Comparison of ENCODE assay signal across 18 cellular contexts in the genomic region with DNA sequence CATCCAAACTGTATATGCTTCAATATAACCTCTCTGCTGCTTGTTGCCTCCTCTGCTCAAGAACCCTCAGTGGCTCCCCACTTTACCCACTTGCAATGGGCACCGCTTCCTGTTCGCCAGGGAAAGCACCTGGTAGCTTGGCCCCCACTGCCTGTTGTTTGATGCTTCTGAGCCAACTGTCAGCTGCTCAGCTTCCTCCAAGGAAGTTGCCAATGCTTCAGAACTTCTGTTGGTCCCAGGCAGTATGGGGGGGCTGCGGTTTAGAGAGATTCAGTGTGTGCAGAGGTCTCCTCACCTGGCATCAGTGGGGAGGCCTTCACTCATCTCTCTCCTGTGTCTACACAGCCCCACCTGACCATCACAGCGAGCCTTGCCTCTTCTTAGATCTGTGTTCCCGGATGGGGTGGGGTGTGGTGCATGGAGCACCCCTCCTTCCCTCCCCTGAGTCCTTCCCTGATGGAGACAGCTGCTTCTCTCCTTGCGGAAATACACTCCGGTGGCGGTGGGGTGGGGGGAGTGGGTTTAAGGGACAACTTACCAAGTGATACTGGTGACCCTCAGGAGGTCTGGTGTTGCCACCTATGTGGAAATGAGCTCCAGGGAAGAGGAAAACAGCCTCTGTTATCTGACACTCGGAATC.
A peak's percentile ranks its signal among the peaks of the same experiment; 100 is the strongest.
DNase-seq lines count a peak whose midpoint lies in the region; ATAC-seq and TF ChIP-seq lines count a peak whose summit lies in the region.
"Had no signal": no experiment of that assay in that cellular context is flagged by ENCODE, and none has a peak within 500 bp of the region (broad histone marks: within the 10 kb centered on the region; RNA-seq: fewer than 3 reads in every experiment).

No MANE protein-coding gene starts in this region.

- CTCF ChIA-PET in CD4-positive, alpha-beta T cell (lab: Charles Lee): no interaction called here

- POLR2A ChIA-PET in CD4-positive, alpha-beta T cell (lab: Charles Lee): interaction anchor here (1.4 kb wide), 1 partner anchor 326 kb away, joined by 3 read pairs; the partner anchor contains the start of genes FAM217B and PPP1R3D

- TF ChIP-seq EP300 in gastroesophageal sphincter (IDR thresholded peaks at IDR 0.05): no peak

- peak overlapping the region; percentile 73 for H3K4me2 ChIP-seq in BLaER1
- H3K4me2 ChIP-seq in Loucy (ENCODE audit: low read depth, low read length, poor library complexity, severe bottlenecking): peak overlapping the region; percentile 66
- H3K4me2 ChIP-seq: KMS-11 had no signal

- WGBS in gastroesophageal sphincter (ENCODE audit: low coverage in 1 of 2), 2 donors: 20 to 50% methylated on average over 1 to 2 of the region's 9 CpGs

- H3K27ac ChIP-seq in BLaER1 (peak overlapping the region; percentile 71), gastroesophageal sphincter (no peak overlapping the region)
- H3K27ac ChIP-seq in CD4-positive, alpha-beta T cell (ENCODE audit: low read depth, low read length): no peak overlapping the region
- H3K27ac ChIP-seq: KMS-11, Peyer's patch had no signal

- H3K27me3 Mint-ChIP-seq in CD4-positive, alpha-beta T cell: no peaks in the 10 kb centered on the region
- H3K27me3 Mint-ChIP-seq in activated naive CD8-positive, alpha-beta T cell treated with anti-CD3 and anti-CD28 coated beads, Interleukin-2, amount 50 U/mL, for 24 hours: no peaks in the 10 kb centered on the region

- H3K4me1 Mint-ChIP-seq in CD4-positive, alpha-beta T cell (ENCODE audit: low read depth): peaks cover 29% of the 10 kb centered on the region
- peaks cover 5% of the 10 kb centered on the region for H3K4me1 Mint-ChIP-seq in activated naive CD8-positive, alpha-beta T cell treated with anti-CD3 and anti-CD28 coated beads, Interleukin-2, amount 50 U/mL, for 24 hours

- no peaks in the 10 kb centered on the region for H3K79me2 ChIP-seq in Loucy (ENCODE audit: insufficient read depth, low read length)

- H3K9me2 ChIP-seq in Loucy (replicated peaks; ENCODE audit: low read depth, low read length): no peaks in the 10 kb centered on the region

- no peaks in the 10 kb centered on the region for H3F3A ChIP-seq in Loucy (ENCODE audit: low read depth)

- H3K9me3 ChIP-seq in BLaER1 (no peaks in the 10 kb centered on the region), Loucy (ENCODE audit: insufficient read depth, low read depth, low read length) (no peaks in the 10 kb centered on the region), gastroesophageal sphincter (no peaks in the 10 kb centered on the region)
- H3K9me3 ChIP-seq in CD4-positive, alpha-beta T cell (ENCODE audit: control insufficient read depth, low read length): no peaks in the 10 kb centered on the region
- H3K9me3 ChIP-seq: Peyer's patch had no signal

- peak in 2 of 10 experiments; percentile 2 to 6 for DNase-seq in CD4-positive, alpha-beta T cell
- peak; percentile 4 for DNase-seq in activated naive CD8-positive, alpha-beta T cell treated with anti-CD3 and anti-CD28 coated beads, Interleukin-2, amount 50 U/mL, for 24 hours
- DNase-seq in NCI-H510A treated with DMSO at 0.1 percent for 48 hours (lab: John Stamatoyannopoulos, UW): no peak
- DNase-seq: ACHN, AML-193, GOT3, MM.1S, NCI-H1092 treated with DMSO at 0.1 percent for 48 hours, NCI-H524, Peyer's patch, Right ventricle myocardium superior had no signal

- TF ChIP-seq CTCF in CD4-positive, alpha-beta T cell (IDR thresholded peaks at IDR 0.05): no peak
- no peak for TF ChIP-seq CTCF in Loucy (conservative IDR thresholded peaks at IDR 0.05; ENCODE audit: low read length)
- no peak for TF ChIP-seq CTCF in gastroesophageal sphincter (IDR thresholded peaks at IDR 0.05)

- no peak overlapping the region for H3K4me3 Mint-ChIP-seq in CD4-positive, alpha-beta T cell
- no peak overlapping the region for H3K4me3 Mint-ChIP-seq in activated naive CD8-positive, alpha-beta T cell treated with anti-CD3 and anti-CD28 coated beads, Interleukin-2, amount 50 U/mL, for 24 hours
- H3K4me3 Mint-ChIP-seq: CD8-positive, alpha-beta memory T cell had no signal

- intact Hi-C loops in CD4-positive, alpha-beta T cell (cut with DNase I, micrococcal nuclease): no loop called here

- H3K4me1 ChIP-seq in BLaER1: peaks cover 46% of the 10 kb centered on the region
- H3K4me1 ChIP-seq in Loucy (ENCODE audit: insufficient read depth, low read length, poor library complexity, severe bottlenecking): peaks cover 30% of the 10 kb centered on the region
- no peaks in the 10 kb centered on the region for H3K4me1 ChIP-seq in gastroesophageal sphincter
- H3K4me1 ChIP-seq: Peyer's patch had no signal

- H3K9ac ChIP-seq in BLaER1 (0 out of 2 replicates have a peak overlapping the region, but pooled peaks have one; percentile 21), Loucy (ENCODE audit: low read depth, low read length, poor library complexity, severe bottlenecking) (peak overlapping the region; percentile 50)
- H3K9ac ChIP-seq: KMS-11 had no signal

- no peak overlapping the region for H2AFZ ChIP-seq in Loucy (ENCODE audit: low read length)

- no peak overlapping the region for H3K4me3 ChIP-seq in BLaER1
- peak overlapping the region; percentile 4 for H3K4me3 ChIP-seq in Loucy (ENCODE audit: low read length, poor library complexity, severe bottlenecking)
- no peak overlapping the region for H3K4me3 ChIP-seq in gastroesophageal sphincter
- H3K4me3 ChIP-seq: Peyer's patch had no signal

- no peak for TF ChIP-seq POLR2A in gastroesophageal sphincter (IDR thresholded peaks at IDR 0.05)

- no peaks in the 10 kb centered on the region for H4K20me1 ChIP-seq in BLaER1
- no peaks in the 10 kb centered on the region for H4K20me1 ChIP-seq in Loucy (ENCODE audit: insufficient read depth, low read length, poor library complexity, severe bottlenecking)

- ATAC-seq in CD4-positive, alpha-beta T cell (ENCODE audit: poor library complexity): peak; percentile 34
- no peak for ATAC-seq in activated naive CD8-positive, alpha-beta T cell treated with anti-CD3 and anti-CD28 coated beads, Interleukin-2, amount 50 U/mL, for 24 hours
- ATAC-seq in gastroesophageal sphincter (no peak), HG02588 (IDR thresholded peaks at IDR 0.05; ENCODE audit: unreplicated experiment) (no peak)
- ATAC-seq: SK-N-SH treated with all-trans-retinoic acid at 6 μM for 48 hours had no signal

- no peaks in the 10 kb centered on the region for H3K27me3 ChIP-seq in BLaER1
- no peaks in the 10 kb centered on the region for H3K27me3 ChIP-seq in CD4-positive, alpha-beta T cell (ENCODE audit: control insufficient read depth, insufficient read depth, low read length)
- H3K27me3 ChIP-seq in Loucy (ENCODE audit: insufficient read depth, low read length, poor library complexity, severe bottlenecking): no peaks in the 10 kb centered on the region
- peaks cover 49% of the 10 kb centered on the region for H3K27me3 ChIP-seq in gastroesophageal sphincter
- H3K27me3 ChIP-seq: Peyer's patch had no signal

- no peaks in the 10 kb centered on the region for H3K36me3 ChIP-seq in BLaER1
- H3K36me3 ChIP-seq in Loucy (ENCODE audit: insufficient read depth, low read length): no peaks in the 10 kb centered on the region
- H3K36me3 ChIP-seq in gastroesophageal sphincter: no peaks in the 10 kb centered on the region
- H3K36me3 ChIP-seq: Peyer's patch had no signal

- no peaks in the 10 kb centered on the region for H3K36me3 Mint-ChIP-seq in CD4-positive, alpha-beta T cell (ENCODE audit: low read depth)
- no peaks in the 10 kb centered on the region for H3K36me3 Mint-ChIP-seq in activated naive CD8-positive, alpha-beta T cell treated with anti-CD3 and anti-CD28 coated beads, Interleukin-2, amount 50 U/mL, for 24 hours (ENCODE audit: low read depth)
- H3K36me3 Mint-ChIP-seq: CD8-positive, alpha-beta memory T cell had no signal

- H3K27ac Mint-ChIP-seq in CD4-positive, alpha-beta T cell: no peak overlapping the region
- H3K27ac Mint-ChIP-seq in activated naive CD8-positive, alpha-beta T cell treated with anti-CD3 and anti-CD28 coated beads, Interleukin-2, amount 50 U/mL, for 24 hours: no peak overlapping the region

- no peaks in the 10 kb centered on the region for H3K9me3 Mint-ChIP-seq in CD4-positive, alpha-beta T cell
- H3K9me3 Mint-ChIP-seq in activated naive CD8-positive, alpha-beta T cell treated with anti-CD3 and anti-CD28 coated beads, Interleukin-2, amount 50 U/mL, for 24 hours: no peaks in the 10 kb centered on the region
- H3K9me3 Mint-ChIP-seq: CD8-positive, alpha-beta memory T cell had no signal
